Comparison of ENCODE assay signal across 8 cellular contexts in genomic region chr1:75243124-75243523, GRCh38.
"Had no signal": no experiment of that assay in that cellular context is flagged by ENCODE, and none has a peak within 500 bp of the region (broad histone marks: within the 10 kb centered on the region; RNA-seq: fewer than 3 reads in every experiment).

No MANE protein-coding gene starts in this region.

- FAIRE-seq: G401.6, GM12878, GM12891, GM12892, GM18507, GM19239 had no signal

- ATAC-seq: GM12878 had no signal

- H3K4me3 ChIP-seq: GM12878 had no signal

- DNase-seq: GDM1, GF-D8 had no signal
